In genomic region chr11:18891712-18892111, GRCh38 we compare ENCODE assay signal across 15 cellular contexts. TPM values are rescaled to one million over a fixed set of nuclear protein-coding genes. Genes with fewer than 3 reads are reported as not detected.
"Had no signal": no experiment of that assay in that cellular context is flagged by ENCODE, and none has a peak within 500 bp of the region (broad histone marks: within the 10 kb centered on the region; RNA-seq: fewer than 3 reads in every experiment).

No MANE protein-coding gene starts in this region.

RNA-seq across cellular contexts. Expression of gene MRGPRX1, which starts 47.5 kb away (rescaled TPM):
- total RNA-seq: stomach, subcutaneous adipose tissue, suprapubic skin, temporal lobe, testis, thoracic aorta, thyroid gland, tibial nerve, transverse colon, upper lobe of left lung, upper lobe of right lung, ureter, urinary bladder, uterus, vagina had no signal
- polyA plus RNA-seq: stomach, urinary bladder had no signal
